8 cellular contexts compared by ENCODE assay signal in genomic region chr6:39114707-39115599, GRCh38. TPM values are rescaled to one million over a fixed set of nuclear protein-coding genes. Genes with fewer than 3 reads are reported as not detected.
DNase-seq lines count a peak whose midpoint lies in the region; ATAC-seq, FAIRE-seq and TF ChIP-seq lines count a peak whose summit lies in the region.

Gene SAYSD1 (minus strand): TSS chr6:39115186. CDS start chr6:39115089, 97 bp downstream.

- TF ChIP-seq CTCF in tibial nerve (IDR thresholded peaks at IDR 0.05), result peak in 1 of 5 experiments; percentile 33

- H3K27ac ChIP-seq in adipose tissue (ENCODE audit: low read depth, low read length) (peak within 1 kb of the TSS; percentile 73), trophoblast cell (ENCODE audit: low read depth, low read length) (peak within 1 kb of the TSS; percentile 77), tibial nerve (peak within 1 kb of the TSS; percentile 92 to 98 (median 94))

- H3K4me1 ChIP-seq in trophoblast cell (ENCODE audit: control insufficient read depth in 1 of 2, insufficient read depth in 2 of 2, low read length in 2 of 2) (peaks cover 4 to 6% of the 10 kb centered on the region in 2 experiments), tibial nerve (peaks cover 0 to 25% (median 9%) of the 10 kb centered on the region in 4 donors)

- H3K4ac ChIP-seq in trophoblast cell (ENCODE audit: low read depth, low read length), result peak within 1 kb of the TSS; percentile 49

- H2AK5ac ChIP-seq in trophoblast cell (ENCODE audit: low read length), result no peak within 1 kb of the TSS

- peak in 1 of 2 donors; percentile 83 for TF ChIP-seq EP300 in tibial nerve (IDR thresholded peaks at IDR 0.05)

- H3K36me3 ChIP-seq in trophoblast cell (ENCODE audit: control insufficient read depth in 1 of 2, insufficient read depth in 2 of 2, low read length in 2 of 2) (no peaks in the 10 kb centered on the region), tibial nerve (peaks cover 0 to 8% (median 0%) of the 10 kb centered on the region in 3 donors)

- H4K91ac ChIP-seq in trophoblast cell (ENCODE audit: low read depth, low read length), result peak within 1 kb of the TSS; percentile 91

- TF ChIP-seq POLR2A in GM12892 (IDR thresholded peaks at IDR 0.05; ENCODE audit: low read depth, low read length) (peak; percentile 77), tibial nerve (IDR thresholded peaks at IDR 0.05) (peak; percentile 68 to 70)

- no peaks in the 10 kb centered on the region for H3K9me3 ChIP-seq in trophoblast cell (ENCODE audit: insufficient read depth, low read depth, low read length)
- H3K9me3 ChIP-seq in tibial nerve, result no peaks in the 10 kb centered on the region

- H2BK12ac ChIP-seq in trophoblast cell (ENCODE audit: low read length), result peak within 1 kb of the TSS; percentile 1

- peak within 1 kb of the TSS; percentile 84 for H3K18ac ChIP-seq in trophoblast cell (ENCODE audit: low read length)

- H3K14ac ChIP-seq in trophoblast cell (ENCODE audit: low read length), result peak within 1 kb of the TSS; percentile 85

- peaks cover 5% of the 10 kb centered on the region for H3K79me2 ChIP-seq in trophoblast cell (ENCODE audit: control insufficient read depth, insufficient read depth, low read length, poor library complexity)

- peak within 1 kb of the TSS; percentile 87 for H2BK120ac ChIP-seq in trophoblast cell (ENCODE audit: insufficient read depth, low read length, poor library complexity)

- H3K27me3 ChIP-seq in trophoblast cell (ENCODE audit: insufficient read depth, low read length) (no peaks in the 10 kb centered on the region), tibial nerve (no peaks in the 10 kb centered on the region)

- H2BK5ac ChIP-seq in trophoblast cell (ENCODE audit: low read depth, low read length, poor library complexity), result peak within 1 kb of the TSS; percentile 83

- DNase-seq in GM12892 (ENCODE audit: insufficient read length), result peak; percentile 79
- peak; percentile 53 for DNase-seq in NCI-H1417 treated with DMSO at 0.1 percent for 48 hours (lab: John Stamatoyannopoulos, UW)
- peak; percentile 84 for DNase-seq in T follicular helper cell (ENCODE audit: low read depth)
- peak; percentile 94 for DNase-seq in cardiac septum (ENCODE audit: low spot score)
- DNase-seq in trophoblast cell, result peak; percentile 97 to 99
- peak; percentile 72 to 76 for DNase-seq in tibial nerve (ENCODE audit: low spot score in 2 of 2)

- peak within 1 kb of the TSS; percentile 22 for H3K23ac ChIP-seq in trophoblast cell (ENCODE audit: low read length)

- ATAC-seq in HG02798 (IDR thresholded peaks at IDR 0.05; ENCODE audit: poor library complexity, unreplicated experiment), result peak; percentile 95

- H3K4me3 ChIP-seq in trophoblast cell (ENCODE audit: low read depth, low read length) (peak within 1 kb of the TSS; percentile 78), tibial nerve (peak within 1 kb of the TSS; percentile 54 to 96 (median 69))

- peak within 1 kb of the TSS; percentile 99 for H2AFZ ChIP-seq in trophoblast cell (ENCODE audit: insufficient read depth, low read length, poor library complexity)

- H3K79me1 ChIP-seq in trophoblast cell (ENCODE audit: low read length), result peaks cover 6% of the 10 kb centered on the region

- peak; percentile 95 for FAIRE-seq in GM12892 (lab: Jason Lieb, UNC)

- intact Hi-C loops in cardiac septum (cut with DNase I), result no loop called here

- H3K9ac ChIP-seq in trophoblast cell (ENCODE audit: low read length), result peak within 1 kb of the TSS; percentile 95

- peak within 1 kb of the TSS; percentile 78 for H4K12ac ChIP-seq in trophoblast cell (ENCODE audit: low read depth, low read length)

- peak within 1 kb of the TSS; percentile 96 for H4K8ac ChIP-seq in trophoblast cell (ENCODE audit: low read depth, low read length)

- peak within 1 kb of the TSS; percentile 67 for H3K4me2 ChIP-seq in trophoblast cell (ENCODE audit: low read length)

- 1 to 2% (median 2%) methylated on average over 61 to 68 of the region's 68 CpGs for WGBS in adipose tissue, 3 donors
- no CpG with 5 or more reads among the region's 68 CpGs for WGBS in trophoblast cell (ENCODE audit: extremely low coverage, insufficient coverage, insufficient read length)
- 1% methylated on average over 51 to 58 of the region's 68 CpGs for WGBS in tibial nerve, 2 donors

RNA-seq across cellular contexts. Expression of gene SAYSD1, which starts in this region (rescaled TPM):
- 4.1 TPM for polyA plus RNA-seq in GM12892 (2012; ENCODE audit: missing spikeins)
- polyA plus RNA-seq in adipose tissue, result 10 to 100 TPM in 1 of 3 donors, 1 to 10 TPM in 2; 6.3 to 13.6 (median 8.2) TPM
- 6.7 TPM for total RNA-seq in cardiac septum
- 6.5 and 6.7 TPM in 2 replicates for polyA plus RNA-seq in trophoblast cell (2013)
- total RNA-seq in tibial nerve, result 10 to 100 TPM; 12.3 to 29.1 (median 18.8) TPM

Comparison
In these comparisons a context has a peak if more than half of its experiments do, and no peak if none do; other contexts are left out.
1. Peak in every context shown above with its lines: DNase-seq, ATAC-seq, H3K4me3 ChIP-seq and H3K27ac ChIP-seq.